In genomic region chr19:3433805-3434540, GRCh38 we compare ENCODE assay signal across 9 cellular contexts. TPM values are rescaled to one million over a fixed set of nuclear protein-coding genes. Genes with fewer than 3 reads are reported as not detected.
DNase-seq lines count a peak whose midpoint lies in the region; ATAC-seq, FAIRE-seq and TF ChIP-seq lines count a peak whose summit lies in the region.
"Had no signal": no experiment of that assay in that cellular context is flagged by ENCODE, and none has a peak within 500 bp of the region (broad histone marks: within the 10 kb centered on the region; RNA-seq: fewer than 3 reads in every experiment).

No MANE protein-coding gene starts in this region.

- H3K9ac ChIP-seq in astrocyte (ENCODE audit: low read length) (peak overlapping the region; percentile 84), mucosa of stomach (ENCODE audit: low read length) (peak overlapping the region; percentile 58)

- H3K27me3 ChIP-seq in heart left ventricle: no peaks in the 10 kb centered on the region
- H3K27me3 ChIP-seq in astrocyte (ENCODE audit: insufficient read depth, low read length): no peaks in the 10 kb centered on the region
- H3K27me3 ChIP-seq in mucosa of stomach (ENCODE audit: control insufficient read depth, insufficient read depth, low read length): no peaks in the 10 kb centered on the region
- H3K27me3 ChIP-seq in upper lobe of right lung: no peaks in the 10 kb centered on the region
- H3K27me3 ChIP-seq: MG63 had no signal

- H3K36me3 ChIP-seq in heart left ventricle (peaks cover 0 to 65% (median 48%) of the 10 kb centered on the region in 9 donors), astrocyte (ENCODE audit: insufficient read depth, low read length) (peaks cover 16% of the 10 kb centered on the region), mucosa of stomach (ENCODE audit: control insufficient read depth, insufficient read depth, low read length) (peaks cover 16% of the 10 kb centered on the region), upper lobe of right lung (peaks cover 41% of the 10 kb centered on the region)

- H3K4me1 ChIP-seq in heart left ventricle: peaks cover 7 to 49% (median 31%) of the 10 kb centered on the region in 12 donors
- peaks cover 10% of the 10 kb centered on the region for H3K4me1 ChIP-seq in astrocyte (ENCODE audit: insufficient read depth, low read length)
- H3K4me1 ChIP-seq in mucosa of stomach (ENCODE audit: control insufficient read depth, insufficient read depth, low read length): peaks cover 12% of the 10 kb centered on the region
- peaks cover 28% of the 10 kb centered on the region for H3K4me1 ChIP-seq in upper lobe of right lung

- H3K9me3 ChIP-seq in heart left ventricle: no peaks in the 10 kb centered on the region
- peaks cover 4% of the 10 kb centered on the region for H3K9me3 ChIP-seq in astrocyte (ENCODE audit: insufficient read depth, low read depth, low read length)
- no peaks in the 10 kb centered on the region for H3K9me3 ChIP-seq in mucosa of stomach (ENCODE audit: control insufficient read depth, low read length)
- H3K9me3 ChIP-seq in upper lobe of right lung: no peaks in the 10 kb centered on the region
- H3K9me3 ChIP-seq: MG63 had no signal

- H3K27ac ChIP-seq in heart left ventricle (peak overlapping the region; percentile 68 to 96 (median 88)), astrocyte (ENCODE audit: low read depth, low read length) (peak overlapping the region; percentile 87), upper lobe of right lung (peak overlapping the region; percentile 84)

- ATAC-seq in heart left ventricle (no peak), left ventricle myocardium superior (no peak), upper lobe of right lung (no peak), GM19023 (IDR thresholded peaks at IDR 0.05; ENCODE audit: unreplicated experiment) (no peak)

- peak overlapping the region; percentile 12 for H3K27ac Mint-ChIP-seq in astrocyte (ENCODE audit: unreplicated experiment)

- 90 to 93% (median 92%) methylated on average over 11 of the region's 11 CpGs for whole genome bisulfite sequencing in heart left ventricle, 4 donors

- H4K20me1 ChIP-seq in astrocyte (ENCODE audit: insufficient read depth, low read length): peaks cover 8% of the 10 kb centered on the region

- H3K9me3 Mint-ChIP-seq in astrocyte (ENCODE audit: unreplicated experiment): peaks cover 6% of the 10 kb centered on the region

- no peaks in the 10 kb centered on the region for H3K27me3 Mint-ChIP-seq in astrocyte (ENCODE audit: low read depth, unreplicated experiment)

- H3K36me3 Mint-ChIP-seq in astrocyte (ENCODE audit: low read depth, unreplicated experiment): peaks cover 19% of the 10 kb centered on the region

- intact Hi-C loops in heart left ventricle (cut with DNase I): loop anchor here in 6 of 10 donors (5.0 kb wide), 5 partner anchors 33 to 107 kb away; no protein-coding TSS in a partner anchor
- intact Hi-C loops in left ventricle myocardium superior (cut with micrococcal nuclease): no loop called here
- intact Hi-C loops in upper lobe of right lung (cut with DNase I): loop anchor here (5.0 to 10.0 kb wide), 2 partner anchors 69 to 107 kb away; partner anchors contain the start of gene NFIC

- peak overlapping the region; percentile 93 for H3K4me2 ChIP-seq in astrocyte (ENCODE audit: low read length)

- peaks cover 24% of the 10 kb centered on the region for H3K79me2 ChIP-seq in astrocyte (ENCODE audit: insufficient read depth, low read length)

- peaks cover 3% of the 10 kb centered on the region for H3K4me1 Mint-ChIP-seq in astrocyte (ENCODE audit: low read depth, unreplicated experiment)

- FAIRE-seq in astrocyte (lab: Jason Lieb, UNC): no peak

- no peak overlapping the region for H2AFZ ChIP-seq in astrocyte (ENCODE audit: low read depth, low read length)

- TF ChIP-seq CTCF in heart left ventricle (IDR thresholded peaks at IDR 0.05) (no peak), astrocyte (IDR thresholded peaks at IDR 0.05; ENCODE audit: insufficient read depth, low read depth, low read length) (no peak), upper lobe of right lung (IDR thresholded peaks at IDR 0.05) (no peak)

- H3K4me3 ChIP-seq in heart left ventricle: peak overlapping the region in 2 of 12 donors; percentile 49 to 67
- H3K4me3 ChIP-seq in astrocyte (ENCODE audit: insufficient read depth, low read depth, low read length): no peak overlapping the region
- H3K4me3 ChIP-seq in mucosa of stomach (ENCODE audit: low read length): no peak overlapping the region
- H3K4me3 ChIP-seq in upper lobe of right lung: peak overlapping the region; percentile 55
- H3K4me3 ChIP-seq: MG63 had no signal

- no peak for DNase-seq in heart left ventricle
- no peak for DNase-seq in left ventricle myocardium superior
- no peak for DNase-seq in astrocyte (ENCODE audit: low read depth)
- no peak for DNase-seq in upper lobe of right lung
- no peak for DNase-seq in midbrain (lab: John Stamatoyannopoulos, UW)
- no peak for DNase-seq in epidermal melanocyte (ENCODE audit: insufficient read length, low spot score)
- DNase-seq: MG63 had no signal

- H3K4me3 Mint-ChIP-seq in astrocyte (ENCODE audit: unreplicated experiment): peak overlapping the region; percentile 89

- TF ChIP-seq POLR2A in heart left ventricle (IDR thresholded peaks at IDR 0.05): no peak

RNA-seq across cellular contexts. Expression of gene SMIM24, which starts 46.4 kb away (rescaled TPM):
- total RNA-seq in heart left ventricle (not detected), left ventricle myocardium superior (not detected), astrocyte (not detected in 2 replicates), upper lobe of right lung (not detected)
- under 1 TPM in 1 of 2 donors, not detected in 1; 0.15 TPM for polyA plus RNA-seq in heart left ventricle

RNA-seq across cellular contexts. Expression of gene SMIM44, which starts 49.3 kb away (rescaled TPM):
- total RNA-seq in heart left ventricle (not detected), left ventricle myocardium superior (not detected), astrocyte (not detected in 2 replicates), upper lobe of right lung (not detected)
- polyA plus RNA-seq in heart left ventricle: not detected
